ENCODE assay signal across 10 cellular contexts in the genomic region with DNA sequence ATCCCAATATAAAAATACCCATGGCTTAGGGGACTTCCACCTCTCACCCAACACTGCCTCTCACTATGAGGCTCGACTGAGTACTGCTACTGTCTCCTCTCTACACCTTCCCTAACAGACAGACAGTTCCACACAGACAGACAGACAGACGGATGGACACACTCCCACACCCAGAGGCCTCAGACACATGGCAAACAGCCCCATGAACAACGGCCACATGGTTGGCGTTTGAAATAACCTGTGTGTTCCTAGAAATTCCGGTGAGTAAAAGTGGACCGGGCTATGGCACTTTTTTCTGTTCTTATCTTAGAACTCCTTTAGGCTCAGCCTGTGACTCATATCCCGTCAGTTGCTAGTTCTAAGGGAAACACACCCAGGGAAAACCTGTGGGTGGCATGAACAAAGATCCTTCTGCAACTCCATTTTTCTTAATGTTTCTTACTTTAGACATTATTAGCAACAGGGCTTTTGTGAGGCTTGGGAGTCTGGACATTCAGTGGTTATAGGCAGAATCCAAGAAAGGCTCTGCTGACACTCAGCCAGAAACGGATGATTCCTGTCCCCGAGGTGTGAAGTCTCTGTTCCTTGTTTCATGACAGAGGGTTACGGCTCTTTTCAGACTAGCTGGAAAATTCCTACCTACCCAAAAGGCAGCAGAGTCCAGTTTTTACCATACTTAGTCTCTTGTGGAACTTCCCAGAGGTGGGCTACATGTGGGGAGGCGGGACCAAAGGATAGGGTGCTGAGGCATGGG.
DNase-seq lines count a peak whose midpoint lies in the region; TF ChIP-seq lines count a peak whose summit lies in the region.
"Had no signal": no experiment of that assay in that cellular context is flagged by ENCODE, and none has a peak within 500 bp of the region (broad histone marks: within the 10 kb centered on the region; RNA-seq: fewer than 3 reads in every experiment).

No MANE protein-coding gene starts in this region.

- WGBS in hepatocyte (ENCODE audit: low lambda C conversion rate, missing lambda C conversion rate): 38% methylated on average over 11 of the region's 11 CpGs

- H3K27ac ChIP-seq in angular gyrus (ENCODE audit: low read depth, low read length): peak overlapping the region; percentile 73
- peak overlapping the region; percentile 69 for H3K27ac ChIP-seq in hepatocyte
- no peak overlapping the region for H3K27ac ChIP-seq in vagina
- H3K27ac ChIP-seq in Peyer's patch: no peak overlapping the region
- H3K27ac ChIP-seq: KMS-11, psoas muscle had no signal

- intact Hi-C loops in vagina (cut with DNase I): no loop called here

- H3K4me3 ChIP-seq in hepatocyte (no peak overlapping the region), vagina (no peak overlapping the region), Peyer's patch (no peak overlapping the region)
- H3K4me3 ChIP-seq: psoas muscle had no signal

- H3K36me3 ChIP-seq in hepatocyte (replicated peaks; ENCODE audit: insufficient read depth, low read depth) (no peaks in the 10 kb centered on the region), vagina (no peaks in the 10 kb centered on the region), Peyer's patch (no peaks in the 10 kb centered on the region)

- peak; percentile 39 for DNase-seq in stimulated activated CD4-positive, alpha-beta T cell treated with anti-CD3 and anti-CD28 coated beads, Interleukin-15, amount 100 ng/mL, for 24 hours
- no peak for DNase-seq in stimulated activated CD4-positive, alpha-beta T cell treated with anti-CD3 and anti-CD28 coated beads, Interleukin-4, amount 100 ng/mL, for 4 hours
- DNase-seq in hepatocyte (ENCODE audit: low spot score) (peak; percentile 74), vagina (ENCODE audit: extremely low spot score in 2 of 2) (peak; percentile 34 to 72), cerebellar cortex (ENCODE audit: low spot score) (no peak), HuH-7 (ENCODE audit: low spot score) (no peak), Peyer's patch (no peak)
- DNase-seq: psoas muscle had no signal

- H3K27me3 ChIP-seq in hepatocyte: no peaks in the 10 kb centered on the region
- no peaks in the 10 kb centered on the region for H3K27me3 ChIP-seq in vagina
- no peaks in the 10 kb centered on the region for H3K27me3 ChIP-seq in Peyer's patch

- no peak overlapping the region for H3K4me2 ChIP-seq in hepatocyte
- H3K4me2 ChIP-seq: KMS-11 had no signal

- H3K9me2 ChIP-seq in hepatocyte (replicated peaks; ENCODE audit: insufficient read depth): no peaks in the 10 kb centered on the region

- no peak overlapping the region for H2AFZ ChIP-seq in hepatocyte

- no peak for TF ChIP-seq CTCF in hepatocyte (IDR thresholded peaks at IDR 0.05; ENCODE audit: poor library complexity)
- TF ChIP-seq CTCF in vagina (IDR thresholded peaks at IDR 0.05): no peak
- TF ChIP-seq CTCF in Peyer's patch (IDR thresholded peaks at IDR 0.05): no peak

- TF ChIP-seq POLR2A in vagina (IDR thresholded peaks at IDR 0.05) (no peak), Peyer's patch (IDR thresholded peaks at IDR 0.05) (no peak)

- peaks cover 5% of the 10 kb centered on the region for H3K4me1 ChIP-seq in hepatocyte (ENCODE audit: insufficient read depth)
- H3K4me1 ChIP-seq in vagina: no peaks in the 10 kb centered on the region
- H3K4me1 ChIP-seq in Peyer's patch: no peaks in the 10 kb centered on the region
- H3K4me1 ChIP-seq: psoas muscle had no signal

- H3K79me2 ChIP-seq in hepatocyte: no peaks in the 10 kb centered on the region

- no peaks in the 10 kb centered on the region for H4K20me1 ChIP-seq in hepatocyte (ENCODE audit: insufficient read depth, poor library complexity, severe bottlenecking)

- no peaks in the 10 kb centered on the region for H3K9me3 ChIP-seq in hepatocyte (ENCODE audit: low read depth)
- H3K9me3 ChIP-seq in vagina: no peaks in the 10 kb centered on the region
- no peaks in the 10 kb centered on the region for H3K9me3 ChIP-seq in Peyer's patch

Comparison
In these comparisons a context has a peak if more than half of its experiments do, and no peak if none do; other contexts are left out.
1. DNase-seq: peak in stimulated activated CD4-positive, alpha-beta T cell treated with anti-CD3 and anti-CD28 coated beads, Interleukin-15, amount 100 ng/mL, for 24 hours (single experiment), hepatocyte (single experiment) and vagina (2 of 2); none in stimulated activated CD4-positive, alpha-beta T cell treated with anti-CD3 and anti-CD28 coated beads, Interleukin-4, amount 100 ng/mL, for 4 hours (0 of 2), cerebellar cortex (single experiment), HuH-7 (single experiment) and Peyer's patch (0 of 3).
2. H3K27ac ChIP-seq: peak in angular gyrus (single experiment) and hepatocyte (single experiment); none in vagina (single experiment) and Peyer's patch (0 of 4).